9 cellular contexts compared by ENCODE assay signal in genomic region chr14:87524011-87524410, GRCh38.
"Had no signal": no experiment of that assay in that cellular context is flagged by ENCODE, and none has a peak within 500 bp of the region (broad histone marks: within the 10 kb centered on the region; RNA-seq: fewer than 3 reads in every experiment).

No MANE protein-coding gene starts in this region.

- H3K36me3 ChIP-seq: HAP-1 had no signal

- H3K27ac ChIP-seq: GM23248 had no signal

- H3K9ac ChIP-seq: GM23248 had no signal

- DNase-seq: GM23248, GOT3, H7, H9, HCEC 1CT, HFFc6 had no signal

- H3K4me1 ChIP-seq: HAP-1 had no signal

- H3K9me3 ChIP-seq: HAP-1 had no signal

- H3K4me3 ChIP-seq: GM23248, GM23338, HAP-1 had no signal

- ATAC-seq: GM23338, HCT116 had no signal

- H2AFZ ChIP-seq: GM23248, GM23338 had no signal

- H3K4me2 ChIP-seq: GM23338 had no signal
